ENCODE assay signal across 11 cellular contexts in the genomic region with DNA sequence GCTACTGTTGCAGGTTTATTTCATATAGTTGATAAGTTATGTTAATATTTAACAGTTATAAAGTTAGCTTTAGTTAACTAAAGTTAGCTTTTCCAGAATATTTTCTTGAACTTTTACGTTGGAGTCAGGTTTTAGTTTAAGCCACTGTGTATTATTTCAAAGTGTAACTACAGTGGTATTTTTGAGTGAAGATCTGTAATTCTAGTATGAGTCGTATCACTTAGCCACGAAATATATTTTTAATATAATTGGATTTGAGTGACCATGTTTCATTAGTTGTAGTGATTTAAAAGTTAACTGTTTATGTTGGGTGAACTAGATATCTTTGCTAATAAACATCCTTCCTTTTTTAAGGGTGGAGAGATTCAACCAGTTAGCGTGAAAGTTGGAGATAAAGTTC. TPM values are rescaled to one million over a fixed set of nuclear protein-coding genes. Genes with fewer than 3 reads are reported as not detected.
DNase-seq lines count a peak whose midpoint lies in the region; ATAC-seq, FAIRE-seq and TF ChIP-seq lines count a peak whose summit lies in the region.
"Had no signal": no experiment of that assay in that cellular context is flagged by ENCODE, and none has a peak within 500 bp of the region (broad histone marks: within the 10 kb centered on the region; RNA-seq: fewer than 3 reads in every experiment).

No MANE protein-coding gene starts in this region.

- H3K9me3 ChIP-seq in Caco-2 (no peaks in the 10 kb centered on the region), Loucy (ENCODE audit: insufficient read depth, low read depth, low read length) (no peaks in the 10 kb centered on the region), K562 (replicated peaks; ENCODE audit: control insufficient read depth, insufficient read depth, low read depth, low read length) (no peaks in the 10 kb centered on the region)

- no peaks in the 10 kb centered on the region for H3K27me3 Mint-ChIP-seq in Caco-2 (ENCODE audit: insufficient read depth, unreplicated experiment)
- H3K27me3 Mint-ChIP-seq in nephron (ENCODE audit: low read depth), result no peaks in the 10 kb centered on the region

- H3K36me3 ChIP-seq in Caco-2 (ENCODE audit: control insufficient read depth, insufficient read depth, low read length), result peaks cover 4% of the 10 kb centered on the region
- peaks cover 16% of the 10 kb centered on the region for H3K36me3 ChIP-seq in Loucy (ENCODE audit: insufficient read depth, low read length)
- peaks cover 49% of the 10 kb centered on the region for H3K36me3 ChIP-seq in K562 (ENCODE audit: control insufficient read depth, insufficient read depth, low read length)

- FAIRE-seq in K562 (lab: Jason Lieb, UNC) (no peak), GM12892 (lab: Jason Lieb, UNC) (no peak)
- FAIRE-seq: G401.6 had no signal

- no peak for ATAC-seq in K562
- no peak for ATAC-seq in GM19397 (IDR thresholded peaks at IDR 0.05; ENCODE audit: unreplicated experiment)

- intact Hi-C loops in Caco-2 (cut with micrococcal nuclease; ENCODE audit: unreplicated experiment) (loop anchor here (5.0 kb wide), 1 partner anchor 205 kb away; the partner anchor contains the start of gene MARS2), K562 (cut with micrococcal nuclease) (loop anchor here (5.0 kb wide), 1 partner anchor 95 kb away; no protein-coding TSS in a partner anchor)

- no peaks in the 10 kb centered on the region for H3K9me3 Mint-ChIP-seq in Caco-2 (ENCODE audit: unreplicated experiment)
- H3K9me3 Mint-ChIP-seq in nephron, result no peaks in the 10 kb centered on the region

- no peak overlapping the region for H2AFZ ChIP-seq in Loucy (ENCODE audit: low read length)
- no peak overlapping the region for H2AFZ ChIP-seq in K562 (ENCODE audit: low read depth, low read length)

- DNase-seq in Caco-2 (no peak), K562 (ENCODE audit: extremely low read depth in 1 of 4, low spot score in 3 of 4) (no peak), activated gamma-delta T cell (lab: John Stamatoyannopoulos, UW) (no peak), DMS79 (lab: John Stamatoyannopoulos, UW) (no peak), GM12892 (ENCODE audit: insufficient read length) (no peak)
- DNase-seq: NCI-H1436; stimulated activated CD4-positive, alpha-beta T cell treated with anti-CD3 and anti-CD28 coated beads, Interleukin-15, amount 100 ng/mL, for 24 hours had no signal

- peak overlapping the region; percentile 89 for H3K9ac ChIP-seq in Loucy (ENCODE audit: low read depth, low read length, poor library complexity, severe bottlenecking)
- H3K9ac ChIP-seq in K562 (ENCODE audit: insufficient read depth in 1 of 2, low read depth in 2 of 2, low read length in 2 of 2), result peak overlapping the region in 1 of 2 experiments; percentile 99; a peak in 1 of 4 replicates

- no peaks in the 10 kb centered on the region; the same call in 1 of the 2 replicates for H3F3A ChIP-seq in Loucy (ENCODE audit: low read depth)

- TF ChIP-seq POLR2A in K562 (conservative IDR thresholded peaks at IDR 0.05) (no peak), GM12892 (IDR thresholded peaks at IDR 0.05; ENCODE audit: low read depth, low read length) (no peak)

- no peak for TF ChIP-seq CTCF in Caco-2 (IDR thresholded peaks at IDR 0.05; ENCODE audit: insufficient read depth in 1 of 2, low read depth in 1 of 2, low read length in 1 of 2, severe bottlenecking in 1 of 2, unreplicated experiment in 1 of 2)
- no peak for TF ChIP-seq CTCF in Loucy (conservative IDR thresholded peaks at IDR 0.05; ENCODE audit: low read length)
- no peak for TF ChIP-seq CTCF in K562 (IDR thresholded peaks at IDR 0.05 in 2 of 3, conservative IDR thresholded peaks at IDR 0.05 in 1 of 3; ENCODE audit: insufficient read depth in 2 of 3, low read depth in 1 of 3, low read length in 3 of 3)
- TF ChIP-seq CTCF in nephron (IDR thresholded peaks at IDR 0.05; ENCODE audit: unreplicated experiment in 3 of 3), result no peak

- H3K4me3 Mint-ChIP-seq in Caco-2 (ENCODE audit: unreplicated experiment) (peak overlapping the region; percentile 95), nephron (peak overlapping the region; percentile 90 to 98 (median 92))

- peaks cover 7% of the 10 kb centered on the region for H3K4me1 Mint-ChIP-seq in Caco-2 (ENCODE audit: low read depth, unreplicated experiment)
- H3K4me1 Mint-ChIP-seq in nephron, result peaks cover 23% of the 10 kb centered on the region

- H4K20me1 ChIP-seq in Loucy (ENCODE audit: insufficient read depth, low read length, poor library complexity, severe bottlenecking) (peaks cover 46% of the 10 kb centered on the region), K562 (replicated peaks; ENCODE audit: control insufficient read depth, insufficient read depth, low read length) (no peaks in the 10 kb centered on the region)

- POLR2A ChIA-PET in Caco-2 (lab: Charles Lee), result no interaction called here
- POLR2A ChIA-PET in K562 (lab: Yijun Ruan, JAX), result interaction anchor here (0.7 to 6.5 kb wide), 3 partner anchors 11 to 89 kb away, joined by 3 to 34 read pairs (median 3); partner anchors contain the start of gene MOB4

- H3K4me1 ChIP-seq in Caco-2 (peaks cover 20% of the 10 kb centered on the region), Loucy (ENCODE audit: insufficient read depth, low read length, poor library complexity, severe bottlenecking) (peaks cover 21% of the 10 kb centered on the region), K562 (replicated peaks in 1 of 2; ENCODE audit: control insufficient read depth in 2 of 2, insufficient read depth in 2 of 2, low read length in 2 of 2) (peaks cover under 1 to 8% of the 10 kb centered on the region in 2 experiments; a peak in 2 of 5 replicates)

- in situ Hi-C loops in K562 (cut with MboI), result no loop called here

- BruUV-seq in Caco-2 (replicated peaks; lab: Mats Ljungman, UMichigan) (no TSS peak), K562 (replicated peaks; lab: Mats Ljungman, UMichigan) (no TSS peak)

- H3K27ac ChIP-seq in K562 (ENCODE audit: extremely low read depth, low read depth, low read length), result no peak overlapping the region

- H3K79me2 ChIP-seq in Loucy (ENCODE audit: insufficient read depth, low read length) (peaks cover 75% of the 10 kb centered on the region), K562 (ENCODE audit: control insufficient read depth, insufficient read depth, low read length) (peaks cover 64% of the 10 kb centered on the region)

- peak overlapping the region; percentile 49 for H3K27ac Mint-ChIP-seq in Caco-2 (ENCODE audit: unreplicated experiment)
- H3K27ac Mint-ChIP-seq in nephron, result peak overlapping the region; percentile 85 to 98 (median 89)

- no peak overlapping the region for H3K4me3 ChIP-seq in Caco-2 (ENCODE audit: low read depth, low read length)
- H3K4me3 ChIP-seq in Loucy (ENCODE audit: low read length, poor library complexity, severe bottlenecking), result peak overlapping the region; percentile 91
- peak overlapping the region; percentile 74; the same call in 1 of the 2 replicates for H3K4me3 ChIP-seq in K562

- no peaks in the 10 kb centered on the region for H3K27me3 ChIP-seq in Caco-2 (replicated peaks; ENCODE audit: control insufficient read depth, insufficient read depth, low read length)
- no peaks in the 10 kb centered on the region for H3K27me3 ChIP-seq in Loucy (ENCODE audit: insufficient read depth, low read length, poor library complexity, severe bottlenecking)
- H3K27me3 ChIP-seq in K562 (ENCODE audit: control insufficient read depth in 2 of 2, insufficient read depth in 2 of 2, low read length in 2 of 2), result no peaks in the 10 kb centered on the region

- H3K9me2 ChIP-seq in Loucy (replicated peaks; ENCODE audit: low read depth, low read length), result no peaks in the 10 kb centered on the region

- 33% methylated on average over 4 of the region's 4 CpGs for WGBS in K562 (ENCODE audit: insufficient coverage, low coverage, missing lambda C conversion rate)

- TF ChIP-seq RAD21 in K562 (CRISPR knock-in tag; conservative IDR thresholded peaks at IDR 0.05 in 1 of 2, IDR thresholded peaks at IDR 0.05 in 1 of 2), result no peak

- H3K4me2 ChIP-seq in Loucy (ENCODE audit: low read depth, low read length, poor library complexity, severe bottlenecking), result peak overlapping the region; percentile 99
- peak overlapping the region; percentile 95; the same call in 1 of the 2 replicates for H3K4me2 ChIP-seq in K562 (ENCODE audit: insufficient read depth, low read length)

- CTCF ChIA-PET in Caco-2 (lab: Charles Lee) (no interaction called here), K562 (lab: Yijun Ruan, JAX; ENCODE audit: low intra/inter-chr PET ratio) (no interaction called here)

- H3K9me1 ChIP-seq in K562 (ENCODE audit: control insufficient read depth, insufficient read depth, low read length), result no peaks in the 10 kb centered on the region

- H3K36me3 Mint-ChIP-seq in Caco-2 (ENCODE audit: insufficient read depth, unreplicated experiment), result peaks cover 80% of the 10 kb centered on the region
- peaks cover 44% of the 10 kb centered on the region for H3K36me3 Mint-ChIP-seq in nephron (ENCODE audit: low read depth)

- no peak for TF ChIP-seq EP300 in K562 (IDR thresholded peaks at IDR 0.05; ENCODE audit: low read length)

RNA-seq across cellular contexts. Expression of gene HSPE1, which starts 2.5 kb away (rescaled TPM):
- total RNA-seq in Caco-2 (2022), result 340 and 373 TPM in 2 replicates
- 32.0 and 68.8 TPM in 2 replicates for total RNA-seq in K562 (2011; cell fraction: chromatin; rRNA removed; ENCODE audit: low replicate concordance)
- total RNA-seq in K562 (2011; cell fraction: nucleolus; rRNA removed), result 34.5 and 38.0 TPM in 2 replicates
- total RNA-seq in K562 (2011; cell fraction: nucleoplasm; rRNA removed), result 51.1 and 56.8 TPM in 2 replicates
- total RNA-seq in K562 (2014; rRNA removed), result 395 and 427 TPM in 2 replicates
- total RNA-seq in K562 (2014; rRNA removed; fragmentation: Illumina TruSeq; extraction: Trizol), result 649 and 664 TPM in 2 replicates
- total RNA-seq in K562 (2015; rRNA removed; fragmentation: Illumina TruSeq; extraction: Trizol), result 576 and 612 TPM in 2 replicates
- total RNA-seq in K562 (2021), result 223 and 261 TPM in 2 replicates
- 267 and 371 TPM in 2 replicates for polyA plus RNA-seq in K562 (2011; rRNA removed)
- 41.1 and 116 TPM in 2 replicates for polyA plus RNA-seq in K562 (2011; cell fraction: cytosol; rRNA removed)
- 31.9 and 45.6 TPM in 2 replicates for polyA plus RNA-seq in K562 (2011; cell fraction: nucleus; rRNA removed)
- polyA plus RNA-seq in K562 (2012), result 140 and 1,187 TPM in 2 replicates
- 574 and 695 TPM in 2 replicates for polyA plus RNA-seq in K562 (2014; fragmentation: Illumina TruSeq; extraction: Trizol)
- polyA plus RNA-seq in K562 (2014; fragmentation: Nextera tagmentation; extraction: Ambion mirVana), result 1,000 to 10,000 TPM in 1 of 2 experiments, 100 to 1,000 TPM in 1; 880 to 1,007 TPM
- 843 and 986 TPM in 2 replicates for polyA plus RNA-seq in K562 (2014; rRNA removed)
- 192 and 215 TPM in 2 replicates for polyA minus RNA-seq in K562 (2011; rRNA and poly(A)+ RNA removed)
- polyA minus RNA-seq in K562 (2011; cell fraction: cytosol; rRNA and poly(A)+ RNA removed), result 29.0 and 38.2 TPM in 2 replicates
- 30.8 and 50.2 TPM in 2 replicates for polyA minus RNA-seq in K562 (2011; cell fraction: nucleus; rRNA and poly(A)+ RNA removed)
- polyA plus RNA-seq in GM12892 (2012; ENCODE audit: missing spikeins), result 483 TPM

RNA-seq across cellular contexts. Expression of gene HSPD1, which starts 3.0 kb away (rescaled TPM):
- total RNA-seq in Caco-2 (2022), result 877 and 933 TPM in 2 replicates
- total RNA-seq in K562 (2011; cell fraction: chromatin; rRNA removed; ENCODE audit: low replicate concordance), result 178 and 396 TPM in 2 replicates
- 123 and 133 TPM in 2 replicates for total RNA-seq in K562 (2011; cell fraction: nucleolus; rRNA removed)
- 166 and 176 TPM in 2 replicates for total RNA-seq in K562 (2011; cell fraction: nucleoplasm; rRNA removed)
- total RNA-seq in K562 (2014; rRNA removed), result 398 and 400 TPM in 2 replicates
- total RNA-seq in K562 (2014; rRNA removed; fragmentation: Illumina TruSeq; extraction: Trizol), result 816 and 890 TPM in 2 replicates
- 663 and 710 TPM in 2 replicates for total RNA-seq in K562 (2015; rRNA removed; fragmentation: Illumina TruSeq; extraction: Trizol)
- total RNA-seq in K562 (2021), result 561 and 583 TPM in 2 replicates
- polyA plus RNA-seq in K562 (2011; rRNA removed), result 411 and 575 TPM in 2 replicates
- 100 and 172 TPM in 2 replicates for polyA plus RNA-seq in K562 (2011; cell fraction: cytosol; rRNA removed)
- 163 and 169 TPM in 2 replicates for polyA plus RNA-seq in K562 (2011; cell fraction: nucleus; rRNA removed)
- polyA plus RNA-seq in K562 (2012), result 361 and 520 TPM in 2 replicates
- 654 and 736 TPM in 2 replicates for polyA plus RNA-seq in K562 (2014; fragmentation: Illumina TruSeq; extraction: Trizol)
- 1,000 to 10,000 TPM in 1 of 2 experiments, 100 to 1,000 TPM in 1; 622 to 1,014 TPM for polyA plus RNA-seq in K562 (2014; fragmentation: Nextera tagmentation; extraction: Ambion mirVana)
- 508 and 510 TPM in 2 replicates for polyA plus RNA-seq in K562 (2014; rRNA removed)
- polyA minus RNA-seq in K562 (2011; rRNA and poly(A)+ RNA removed), result 835 and 848 TPM in 2 replicates
- polyA minus RNA-seq in K562 (2011; cell fraction: cytosol; rRNA and poly(A)+ RNA removed), result 305 and 355 TPM in 2 replicates
- 151 and 279 TPM in 2 replicates for polyA minus RNA-seq in K562 (2011; cell fraction: nucleus; rRNA and poly(A)+ RNA removed)
- 524 TPM for polyA plus RNA-seq in GM12892 (2012; ENCODE audit: missing spikeins)

RNA-seq across cellular contexts. Expression of gene MOB4, which starts 13.2 kb away (rescaled TPM):
- total RNA-seq in Caco-2 (2022) (27.2 and 31.1 TPM in 2 replicates), K562 (2014; rRNA removed) (12.2 and 13.5 TPM in 2 replicates), K562 (2014; rRNA removed; fragmentation: Illumina TruSeq; extraction: Trizol) (27.7 and 31.3 TPM in 2 replicates), K562 (2015; rRNA removed; fragmentation: Illumina TruSeq; extraction: Trizol) (18.1 and 21.0 TPM in 2 replicates), K562 (2021) (13.8 and 16.8 TPM in 2 replicates)
- total RNA-seq in K562 (2011; cell fraction: chromatin; rRNA removed; ENCODE audit: low replicate concordance), result 5.9 and 15.8 TPM in 2 replicates
- 3.4 and 3.8 TPM in 2 replicates for total RNA-seq in K562 (2011; cell fraction: nucleolus; rRNA removed)
- total RNA-seq in K562 (2011; cell fraction: nucleoplasm; rRNA removed), result 8.1 and 16.6 TPM in 2 replicates
- polyA plus RNA-seq in K562 (2011; rRNA removed) (15.3 and 25.6 TPM in 2 replicates), K562 (2014; fragmentation: Illumina TruSeq; extraction: Trizol) (17.4 and 17.7 TPM in 2 replicates), K562 (2014; fragmentation: Nextera tagmentation; extraction: Ambion mirVana) (10 to 100 TPM; 29.6 to 30.8 TPM), K562 (2014; rRNA removed) (20.4 and 22.2 TPM in 2 replicates)
- polyA plus RNA-seq in K562 (2011; cell fraction: cytosol; rRNA removed), result 4.9 and 10.9 TPM in 2 replicates
- polyA plus RNA-seq in K562 (2011; cell fraction: nucleus; rRNA removed), result 2.2 and 3.5 TPM in 2 replicates
- polyA plus RNA-seq in K562 (2012), result 22.2 and 27.7 TPM in 2 replicates
- polyA minus RNA-seq in K562 (2011; rRNA and poly(A)+ RNA removed), result 23.7 and 28.7 TPM in 2 replicates
- 3.3 and 6.0 TPM in 2 replicates for polyA minus RNA-seq in K562 (2011; cell fraction: cytosol; rRNA and poly(A)+ RNA removed)
- polyA minus RNA-seq in K562 (2011; cell fraction: nucleus; rRNA and poly(A)+ RNA removed), result 4.4 and 5.3 TPM in 2 replicates
- 24.0 TPM for polyA plus RNA-seq in GM12892 (2012; ENCODE audit: missing spikeins)

RNA-seq across cellular contexts. Expression of gene COQ10B, which starts 49.3 kb away (rescaled TPM):
- 22.5 and 25.0 TPM in 2 replicates for total RNA-seq in Caco-2 (2022)
- 8.4 and 11.7 TPM in 2 replicates for total RNA-seq in K562 (2011; cell fraction: chromatin; rRNA removed; ENCODE audit: low replicate concordance)
- total RNA-seq in K562 (2011; cell fraction: nucleolus; rRNA removed), result 7.0 and 9.7 TPM in 2 replicates
- 10.8 and 22.4 TPM in 2 replicates for total RNA-seq in K562 (2011; cell fraction: nucleoplasm; rRNA removed)
- 6.9 and 7.6 TPM in 2 replicates for total RNA-seq in K562 (2014; rRNA removed)
- total RNA-seq in K562 (2014; rRNA removed; fragmentation: Illumina TruSeq; extraction: Trizol), result 13.1 and 15.9 TPM in 2 replicates
- 10.8 and 11.1 TPM in 2 replicates for total RNA-seq in K562 (2015; rRNA removed; fragmentation: Illumina TruSeq; extraction: Trizol)
- 8.5 and 9.8 TPM in 2 replicates for total RNA-seq in K562 (2021)
- 1.8 and 3.1 TPM in 2 replicates for polyA plus RNA-seq in K562 (2011; rRNA removed)
- polyA plus RNA-seq in K562 (2011; cell fraction: cytosol; rRNA removed), result 0.86 and 1.4 TPM in 2 replicates
- polyA plus RNA-seq in K562 (2011; cell fraction: nucleus; rRNA removed), result 1.5 and 1.9 TPM in 2 replicates
- polyA plus RNA-seq in K562 (2012), result 6.8 and 10.0 TPM in 2 replicates
- polyA plus RNA-seq in K562 (2014; fragmentation: Illumina TruSeq; extraction: Trizol), result 8.8 and 9.7 TPM in 2 replicates
- 1 to 10 TPM; 7.2 to 7.7 TPM for polyA plus RNA-seq in K562 (2014; fragmentation: Nextera tagmentation; extraction: Ambion mirVana)
- 7.1 and 9.3 TPM in 2 replicates for polyA plus RNA-seq in K562 (2014; rRNA removed)
- 4.2 and 4.7 TPM in 2 replicates for polyA minus RNA-seq in K562 (2011; rRNA and poly(A)+ RNA removed)
- polyA minus RNA-seq in K562 (2011; cell fraction: cytosol; rRNA and poly(A)+ RNA removed), result 1.1 and 1.7 TPM in 2 replicates
- polyA minus RNA-seq in K562 (2011; cell fraction: nucleus; rRNA and poly(A)+ RNA removed), result 5.7 and 8.9 TPM in 2 replicates
- polyA plus RNA-seq in GM12892 (2012; ENCODE audit: missing spikeins), result 11.8 TPM
